11 cellular contexts compared by ENCODE assay signal in the genomic region with DNA sequence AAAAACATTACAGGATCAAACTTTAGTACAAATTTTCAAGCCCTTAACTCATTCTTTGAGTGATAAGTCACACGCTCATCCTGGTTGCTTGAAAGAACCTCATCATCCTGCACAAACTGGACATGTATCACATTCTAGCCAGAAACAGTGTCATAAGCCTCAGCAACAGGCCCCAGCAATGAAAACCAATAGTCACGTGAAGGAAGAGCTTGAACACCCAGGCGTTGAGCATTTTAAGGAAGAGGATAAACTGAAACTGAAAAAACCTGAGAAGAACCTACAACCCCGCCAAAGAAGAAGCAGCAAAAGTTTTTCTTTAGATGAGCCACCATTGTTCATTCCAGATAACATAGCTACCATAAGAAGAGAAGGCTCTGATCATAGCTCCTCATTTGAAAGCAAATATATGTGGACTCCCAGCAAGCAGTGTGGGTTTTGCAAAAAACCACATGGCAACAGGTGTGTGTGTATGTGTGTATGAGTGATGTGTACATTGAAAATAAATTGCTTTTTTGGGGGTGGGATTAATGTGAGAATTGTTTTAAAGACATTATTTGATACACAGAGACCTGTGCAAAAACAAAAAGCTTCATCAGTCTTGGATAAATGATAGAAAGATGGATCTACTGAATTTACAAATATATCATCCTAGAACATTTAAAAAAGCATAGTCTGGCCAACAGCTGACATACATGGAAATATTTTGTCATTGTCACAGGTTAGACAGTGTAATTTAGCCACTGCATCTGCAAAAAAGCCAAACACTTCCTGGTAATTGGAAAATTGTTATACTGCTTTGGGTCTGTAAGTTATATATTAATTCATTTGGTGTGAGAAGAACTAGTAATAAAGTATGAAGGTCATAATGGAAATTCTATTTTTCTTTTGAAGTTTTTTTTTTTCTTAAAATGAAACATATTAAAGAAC. TPM values are rescaled to one million over a fixed set of nuclear protein-coding genes. Genes with fewer than 3 reads are reported as not detected.
DNase-seq lines count a peak whose midpoint lies in the region; ATAC-seq, FAIRE-seq and TF ChIP-seq lines count a peak whose summit lies in the region.
"Had no signal": no experiment of that assay in that cellular context is flagged by ENCODE, and none has a peak within 500 bp of the region (broad histone marks: within the 10 kb centered on the region; RNA-seq: fewer than 3 reads in every experiment).

No MANE protein-coding gene starts in this region.

- 0 out of 2 replicates have a peak, but pooled peaks cover 5% of the 10 kb centered on the region for H3F3A ChIP-seq in GM23248 (ENCODE audit: insufficient read depth)

- no peaks in the 10 kb centered on the region for H3K9me2 ChIP-seq in GM23248 (ENCODE audit: insufficient read depth)

- H3K36me3 Mint-ChIP-seq in IgD-negative memory B cell (peaks cover 6% of the 10 kb centered on the region), memory B cell (peaks cover 26% of the 10 kb centered on the region)
- peaks cover 23% of the 10 kb centered on the region for H3K36me3 Mint-ChIP-seq in activated T-helper 1 cell treated with anti-CD3 and anti-CD28 coated beads, Interleukin-12 subunit alpha, Interleukin-12 subunit beta, Interleukin-2, Interleukin-4 antibody, amounts not matched to agents 30 ng/mL and 10 ng/mL and 1 ng/mL, durations not matched to agents 14 hours and 24 hours and 36 hours (ENCODE audit: low read depth)

- no peak overlapping the region for H3K4me2 ChIP-seq in GM23248 (ENCODE audit: unreplicated experiment)

- H3K9ac ChIP-seq in GM23248, result no peak overlapping the region

- in situ Hi-C loops in GM23248 (cut with MboI), result no loop called here

- 92 to 98% methylated on average over 4 of the region's 4 CpGs for WGBS in GM23248 (ENCODE audit: low coverage in 1 of 2, low lambda C conversion rate in 2 of 2, missing lambda C conversion rate in 2 of 2), 2 experiments

- H3K4me3 Mint-ChIP-seq in IgD-negative memory B cell (peak overlapping the region in 1 of 4 donors; percentile 67), memory B cell (peak overlapping the region; percentile 1)
- H3K4me3 Mint-ChIP-seq in activated T-helper 1 cell treated with anti-CD3 and anti-CD28 coated beads, Interleukin-12 subunit alpha, Interleukin-12 subunit beta, Interleukin-2, Interleukin-4 antibody, amounts not matched to agents 30 ng/mL and 10 ng/mL and 1 ng/mL, durations not matched to agents 14 hours and 24 hours and 36 hours, result no peak overlapping the region

- intact Hi-C loops in activated T-helper 1 cell treated with anti-CD3 and anti-CD28 coated beads, Interleukin-12 subunit alpha, Interleukin-12 subunit beta, Interleukin-2, Interleukin-4 antibody, amounts not matched to agents 30 ng/mL and 10 ng/mL and 1 ng/mL, durations not matched to agents 14 hours and 24 hours and 36 hours (cut with micrococcal nuclease), result loop anchor here (2.0 kb wide), 1 partner anchor 49 kb away; no protein-coding TSS in a partner anchor

- H3K27me3 Mint-ChIP-seq in IgD-negative memory B cell (no peaks in the 10 kb centered on the region), memory B cell (no peaks in the 10 kb centered on the region)
- no peaks in the 10 kb centered on the region for H3K27me3 Mint-ChIP-seq in activated T-helper 1 cell treated with anti-CD3 and anti-CD28 coated beads, Interleukin-12 subunit alpha, Interleukin-12 subunit beta, Interleukin-2, Interleukin-4 antibody, amounts not matched to agents 30 ng/mL and 10 ng/mL and 1 ng/mL, durations not matched to agents 14 hours and 24 hours and 36 hours (ENCODE audit: insufficient read depth)

- H3K9me3 ChIP-seq in GM23248 (ENCODE audit: low read depth), result no peaks in the 10 kb centered on the region
- H3K9me3 ChIP-seq: SJSA1 had no signal

- H3K4me1 Mint-ChIP-seq in IgD-negative memory B cell, result peaks cover 26 to 52% (median 49%) of the 10 kb centered on the region in 3 donors
- H3K4me1 Mint-ChIP-seq in memory B cell, result peaks cover 28% of the 10 kb centered on the region
- peaks cover 32% of the 10 kb centered on the region for H3K4me1 Mint-ChIP-seq in activated T-helper 1 cell treated with anti-CD3 and anti-CD28 coated beads, Interleukin-12 subunit alpha, Interleukin-12 subunit beta, Interleukin-2, Interleukin-4 antibody, amounts not matched to agents 30 ng/mL and 10 ng/mL and 1 ng/mL, durations not matched to agents 14 hours and 24 hours and 36 hours (ENCODE audit: low read depth)

- H3K4me1 ChIP-seq in GM23248 (ENCODE audit: insufficient read depth), result no peaks in the 10 kb centered on the region
- H3K4me1 ChIP-seq: SJSA1 had no signal

- H4K20me1 ChIP-seq in GM23248 (ENCODE audit: insufficient read depth), result peaks cover 10% of the 10 kb centered on the region; the same call in 1 of the 2 replicates

- H3K4me3 ChIP-seq in GM23248, result no peak overlapping the region
- H3K4me3 ChIP-seq: SJSA1 had no signal

- H3K9me3 Mint-ChIP-seq in IgD-negative memory B cell, result no peaks in the 10 kb centered on the region
- no peaks in the 10 kb centered on the region for H3K9me3 Mint-ChIP-seq in memory B cell
- no peaks in the 10 kb centered on the region for H3K9me3 Mint-ChIP-seq in activated T-helper 1 cell treated with anti-CD3 and anti-CD28 coated beads, Interleukin-12 subunit alpha, Interleukin-12 subunit beta, Interleukin-2, Interleukin-4 antibody, amounts not matched to agents 30 ng/mL and 10 ng/mL and 1 ng/mL, durations not matched to agents 14 hours and 24 hours and 36 hours

- peak overlapping the region; percentile 30 to 72 (median 68) for H3K27ac Mint-ChIP-seq in IgD-negative memory B cell
- peak overlapping the region; percentile 80 for H3K27ac Mint-ChIP-seq in memory B cell
- H3K27ac Mint-ChIP-seq in activated T-helper 1 cell treated with anti-CD3 and anti-CD28 coated beads, Interleukin-12 subunit alpha, Interleukin-12 subunit beta, Interleukin-2, Interleukin-4 antibody, amounts not matched to agents 30 ng/mL and 10 ng/mL and 1 ng/mL, durations not matched to agents 14 hours and 24 hours and 36 hours, result no peak overlapping the region

- H3K27me3 ChIP-seq in GM23248 (replicated peaks; ENCODE audit: insufficient read depth), result no peaks in the 10 kb centered on the region
- H3K27me3 ChIP-seq: SJSA1 had no signal

- peaks cover 40% of the 10 kb centered on the region for H3K79me2 ChIP-seq in GM23248 (ENCODE audit: insufficient read depth)

- ATAC-seq in GM18858 (IDR thresholded peaks at IDR 0.05; ENCODE audit: unreplicated experiment) (peak; percentile 81), GM21786 (IDR thresholded peaks at IDR 0.05; ENCODE audit: unreplicated experiment) (peak; percentile 90), memory B cell (ENCODE audit: low read depth) (peak; percentile 99)

- no peak overlapping the region for H2AFZ ChIP-seq in GM23248

- FAIRE-seq in D721Med (lab: Jason Lieb, UNC), result no peak

- TF ChIP-seq CTCF in D721Med (IDR thresholded peaks at IDR 0.05; ENCODE audit: insufficient read depth, missing control alignments), result no peak

- peaks cover 20% of the 10 kb centered on the region; the same call in 1 of the 2 replicates for H3K36me3 ChIP-seq in GM23248 (ENCODE audit: low read depth)

- DNase-seq in memory B cell (ENCODE audit: low spot score in 2 of 2) (peak in 1 of 2 donors; percentile 30), D721Med (ENCODE audit: insufficient read length, low spot score) (no peak), COR-L47 (lab: John Stamatoyannopoulos, UW) (no peak), GM23248 (no peak)
- DNase-seq in activated T-helper 1 cell treated with anti-CD3 and anti-CD28 coated beads, Interleukin-12 subunit alpha, Interleukin-12 subunit beta, Interleukin-2, Interleukin-4 antibody, amounts not matched to agents 30 ng/mL and 10 ng/mL and 1 ng/mL, durations not matched to agents 14 hours and 24 hours and 36 hours (ENCODE audit: low spot score), result no peak
- DNase-seq: caudate nucleus, mesendoderm had no signal

- H3K27ac ChIP-seq in GM23248, result no peak overlapping the region
- H3K27ac ChIP-seq: SJSA1 had no signal

RNA-seq across cellular contexts. Expression of a gene that starts 50.1 kb away (rescaled TPM):
- 36.6 TPM for polyA plus RNA-seq in IgD-negative memory B cell
- total RNA-seq in GM23248 (2014; rRNA removed; shearing (Covaris generic)), result 34.7 and 36.0 TPM in 2 replicates
- 13.1 and 15.3 TPM in 2 replicates for polyA plus RNA-seq in GM23248 (2016; fragmentation: Nextera tagmentation; extraction: Ambion mirVana)
- 42.7 and 45.3 TPM in 2 replicates for total RNA-seq in activated T-helper 1 cell treated with anti-CD3 and anti-CD28 coated beads, Interleukin-12 subunit alpha, Interleukin-12 subunit beta, Interleukin-2, Interleukin-4 antibody, amounts not matched to agents 30 ng/mL and 10 ng/mL and 1 ng/mL, durations not matched to agents 14 hours and 24 hours and 36 hours
